ENCODE assay signal across 7 cellular contexts in genomic region chr13:71289980-71290379, GRCh38.
DNase-seq lines count a peak whose midpoint lies in the region; ATAC-seq, FAIRE-seq and TF ChIP-seq lines count a peak whose summit lies in the region.
"Not testable (repeated sequence)": the region's sequence is repeated elsewhere in the genome, so short reads cannot be mapped to it uniquely, and the experiment has no call there.

No MANE protein-coding gene starts in this region.

- not testable (repeated sequence) for H3K9ac ChIP-seq in DND-41 (ENCODE audit: low read depth, low read length); Loucy (ENCODE audit: low read depth, low read length, poor library complexity, severe bottlenecking)

- H3K9me3 Mint-ChIP-seq in activated naive CD4-positive, alpha-beta T cell treated with anti-CD3 and anti-CD28 coated beads for 36 hours; neural crest cell: not testable (repeated sequence)

- DNase-seq in A549 (ENCODE audit: low read depth in 1 of 2, low spot score in 1 of 2): peak in 1 of 2 experiments; percentile 7
- not testable (repeated sequence) for DNase-seq in DND-41; activated naive CD4-positive, alpha-beta T cell treated with anti-CD3 and anti-CD28 coated beads for 36 hours; left ventricle myocardium inferior; neural crest cell (ENCODE audit: low read depth, low spot score)
- peak; percentile 15 for DNase-seq in SK-MEL-5 (ENCODE audit: low read depth, low spot score)

- TF ChIP-seq RAD21 in A549 (conservative IDR thresholded peaks at IDR 0.05 in 1 of 2, IDR thresholded peaks at IDR 0.05 in 1 of 2): not testable (repeated sequence)

- POLR2A ChIA-PET in A549 (lab: Yijun Ruan, JAX): not testable (repeated sequence)

- H3K27me3 ChIP-seq in DND-41 (ENCODE audit: insufficient read depth, low read length, poor library complexity); Loucy (ENCODE audit: insufficient read depth, low read length, poor library complexity, severe bottlenecking); left ventricle myocardium inferior (ENCODE audit: low read depth): not testable (repeated sequence)

- not testable (repeated sequence) for H3K4me1 ChIP-seq in A549, left ventricle myocardium inferior
- H3K4me1 ChIP-seq in DND-41 (ENCODE audit: insufficient read depth, low read length) (peaks cover 18% of the 10 kb centered on the region), Loucy (ENCODE audit: insufficient read depth, low read length, poor library complexity, severe bottlenecking) (peaks cover 13% of the 10 kb centered on the region)

- H3K27me3 Mint-ChIP-seq in activated naive CD4-positive, alpha-beta T cell treated with anti-CD3 and anti-CD28 coated beads for 36 hours (ENCODE audit: low read depth); neural crest cell (ENCODE audit: low read depth): not testable (repeated sequence)

- ATAC-seq in A549; DND-41 (ENCODE audit: insufficient read depth, low read depth): not testable (repeated sequence)

- WGBS in A549 (ENCODE audit: missing lambda C conversion rate): 45% methylated on average over 2 of the region's 3 CpGs

- not testable (repeated sequence) for TF ChIP-seq EP300 in A549 (IDR thresholded peaks at IDR 0.05)

- not testable (repeated sequence) for H3K4me3 ChIP-seq in A549, left ventricle myocardium inferior
- H3K4me3 ChIP-seq in DND-41 (ENCODE audit: low read depth in 1 of 2, low read length in 2 of 2) (peak overlapping the region in 1 of 2 experiments; percentile 52; a peak in 1 of 4 replicates), Loucy (ENCODE audit: low read length, poor library complexity, severe bottlenecking) (peak overlapping the region; percentile 75)

- H3K9me2 ChIP-seq in Loucy (replicated peaks; ENCODE audit: low read depth, low read length): not testable (repeated sequence)

- not testable (repeated sequence) for H3K4me3 Mint-ChIP-seq in activated naive CD4-positive, alpha-beta T cell treated with anti-CD3 and anti-CD28 coated beads for 36 hours; neural crest cell

- not testable (repeated sequence) for H3K79me2 ChIP-seq in DND-41 (ENCODE audit: insufficient read depth, low read length); Loucy (ENCODE audit: insufficient read depth, low read length)

- intact Hi-C loops in activated naive CD4-positive, alpha-beta T cell treated with anti-CD3 and anti-CD28 coated beads for 36 hours (cut with micrococcal nuclease): loop anchor here (2.0 to 5.0 kb wide), 2 partner anchors 1437 to 1937 kb away; partner anchors contain the start of genes BORA and MZT1
- intact Hi-C loops in left ventricle myocardium inferior (cut with micrococcal nuclease): not testable (repeated sequence)

- not testable (repeated sequence) for H3K9me3 ChIP-seq in A549; DND-41 (ENCODE audit: insufficient read depth, low read length, severe bottlenecking); Loucy (ENCODE audit: insufficient read depth, low read depth, low read length)
- peaks cover 17% of the 10 kb centered on the region for H3K9me3 ChIP-seq in left ventricle myocardium inferior (replicated peaks)

- not testable (repeated sequence) for TF ChIP-seq POLR2A in A549 (IDR thresholded peaks at IDR 0.05; ENCODE audit: low read length)

- H3K27ac Mint-ChIP-seq in activated naive CD4-positive, alpha-beta T cell treated with anti-CD3 and anti-CD28 coated beads for 36 hours: peak overlapping the region; percentile 8
- peak overlapping the region; percentile 83 for H3K27ac Mint-ChIP-seq in neural crest cell (ENCODE audit: unreplicated experiment)

- H3K4me2 ChIP-seq in A549 (peak overlapping the region; percentile 64; the same call in 2 of the 3 replicates), Loucy (ENCODE audit: low read depth, low read length, poor library complexity, severe bottlenecking) (peak overlapping the region; percentile 84)
- not testable (repeated sequence) for H3K4me2 ChIP-seq in DND-41 (ENCODE audit: insufficient read depth, low read length)

- not testable (repeated sequence) for TF ChIP-seq CTCF in A549 (IDR thresholded peaks at IDR 0.05); DND-41 (IDR thresholded peaks at IDR 0.05; ENCODE audit: borderline replicate concordance, extremely low read depth, low read length, poor library complexity, severe bottlenecking); Loucy (conservative IDR thresholded peaks at IDR 0.05; ENCODE audit: low read length); left ventricle myocardium inferior (IDR thresholded peaks at IDR 0.05; ENCODE audit: borderline replicate concordance); neural crest cell (conservative IDR thresholded peaks at IDR 0.05)

- not testable (repeated sequence) for H4K20me1 ChIP-seq in DND-41 (ENCODE audit: insufficient read depth, low read length); Loucy (ENCODE audit: insufficient read depth, low read length, poor library complexity, severe bottlenecking)

- H3K36me3 ChIP-seq in DND-41 (ENCODE audit: insufficient read depth, low read length); Loucy (ENCODE audit: insufficient read depth, low read length); left ventricle myocardium inferior: not testable (repeated sequence)

- CTCF ChIA-PET in A549 (lab: Yijun Ruan, JAX); activated naive CD4-positive, alpha-beta T cell treated with anti-CD3 and anti-CD28 coated beads for 36 hours (lab: Charles Lee): not testable (repeated sequence)

- not testable (repeated sequence) for H3K36me3 Mint-ChIP-seq in activated naive CD4-positive, alpha-beta T cell treated with anti-CD3 and anti-CD28 coated beads for 36 hours (ENCODE audit: low read depth); neural crest cell (ENCODE audit: low read depth)

- in situ Hi-C loops in SK-MEL-5 (cut with HindIII; ENCODE audit: low pct_unique_long_range_greater_than_20kb, low sequenced_read_pairs): not testable (repeated sequence)

- FAIRE-seq in A549 (lab: Jason Lieb, UNC): not testable (repeated sequence)

- H2AFZ ChIP-seq in DND-41 (ENCODE audit: low read depth, low read length) (peak overlapping the region; percentile 90), Loucy (ENCODE audit: low read length) (peak overlapping the region; percentile 99)

- H3F3A ChIP-seq in Loucy (ENCODE audit: low read depth): not testable (repeated sequence)

- H3K27ac ChIP-seq in A549; DND-41 (ENCODE audit: low read length): not testable (repeated sequence)
- H3K27ac ChIP-seq in left ventricle myocardium inferior (replicated peaks): peak overlapping the region; percentile 71

- H3K4me1 Mint-ChIP-seq in activated naive CD4-positive, alpha-beta T cell treated with anti-CD3 and anti-CD28 coated beads for 36 hours (ENCODE audit: low read depth): peaks cover 18% of the 10 kb centered on the region
- not testable (repeated sequence) for H3K4me1 Mint-ChIP-seq in neural crest cell

TF ChIP-seq in A549, 52 proteins besides CTCF, POLR2A, EP300 and RAD21:
- peak; percentile 82 for TF ChIP-seq MAFK (IDR thresholded peaks at IDR 0.05; ENCODE audit: partially characterized antibody)
